Comparison of ENCODE assay signal across 18 cellular contexts in genomic region chr1:61370177-61370907, GRCh38.
"Had no signal": no experiment of that assay in that cellular context is flagged by ENCODE, and none has a peak within 500 bp of the region (broad histone marks: within the 10 kb centered on the region; RNA-seq: fewer than 3 reads in every experiment).

No MANE protein-coding gene starts in this region.

- H3K27ac Mint-ChIP-seq: activated naive CD4-positive, alpha-beta T cell treated with anti-CD3 and anti-CD28 coated beads, Interleukin-2, amount 50 U/mL, for 24 hours; effector memory CD8-positive, alpha-beta T cell; memory B cell; T-cell; T-helper 2 cell treated with Interferon-gamma antibody and Interleukin-4, amounts not matched to agents 5 μg/mL and 100 μg/mL, for 36 hours had no signal

- H3K9me3 ChIP-seq: gastrocnemius medialis, thyroid gland had no signal

- H3K36me3 Mint-ChIP-seq: memory B cell, naive B cell had no signal

- H3K27ac ChIP-seq: brain microvascular endothelial cell, gastrocnemius medialis, thyroid gland had no signal

- H3K9me3 Mint-ChIP-seq: activated naive CD4-positive, alpha-beta T cell treated with anti-CD3 and anti-CD28 coated beads, Interleukin-2, amount 50 U/mL, for 24 hours; effector memory CD8-positive, alpha-beta T cell; memory B cell; naive B cell; T-cell; T-helper 2 cell treated with Interferon-gamma antibody and Interleukin-4, amounts not matched to agents 5 μg/mL and 100 μg/mL, for 36 hours had no signal

- H3K4me1 ChIP-seq: thyroid gland had no signal

- H3K4me1 Mint-ChIP-seq: activated naive CD4-positive, alpha-beta T cell treated with anti-CD3 and anti-CD28 coated beads, Interleukin-2, amount 50 U/mL, for 24 hours; memory B cell; naive B cell; T-cell had no signal

- H3K4me3 Mint-ChIP-seq: activated naive CD4-positive, alpha-beta T cell treated with anti-CD3 and anti-CD28 coated beads, Interleukin-2, amount 50 U/mL, for 24 hours; effector memory CD8-positive, alpha-beta T cell; memory B cell; naive B cell; T-cell; T-helper 2 cell treated with Interferon-gamma antibody and Interleukin-4, amounts not matched to agents 5 μg/mL and 100 μg/mL, for 36 hours had no signal

- H3K27me3 Mint-ChIP-seq: activated naive CD4-positive, alpha-beta T cell treated with anti-CD3 and anti-CD28 coated beads, Interleukin-2, amount 50 U/mL, for 24 hours; effector memory CD8-positive, alpha-beta T cell; T-cell had no signal

- H3K4me3 ChIP-seq: gastrocnemius medialis, thyroid gland had no signal

- DNase-seq: activated CD4-positive, alpha-beta T cell treated with anti-CD3 and anti-CD28 coated beads for 1 hour; activated CD4-positive, alpha-beta T cell treated with anti-CD3 and anti-CD28 coated beads, Interleukin-2, amount 50 U/mL, for 1 hour; activated gamma-delta T cell treated with Interleukin-2 at 50 U/mL for 16 hours; activated T-cell treated with anti-CD3 and anti-CD28 coated beads, Interleukin-2, amount 50 U/mL, for 1 hour; aorta; brain microvascular endothelial cell; central memory CD4-positive, alpha-beta T cell; effector memory CD8-positive, alpha-beta T cell; gastrocnemius medialis; hippocampal formation; naive B cell; stimulated activated CD4-positive, alpha-beta T cell treated with anti-CD3 and anti-CD28 coated beads, Interleukin-4, amount 100 ng/mL, for 4 hours; stimulated activated naive CD8-positive, alpha-beta T cell treated with anti-CD3 and anti-CD28 coated beads, Interleukin-15, Interleukin-2, amounts not matched to agents 100 U/mL and 50 U/mL, for 24 hours; T-cell; thyroid gland had no signal

- H3K27me3 ChIP-seq: brain microvascular endothelial cell, gastrocnemius medialis, thyroid gland had no signal

- H3K36me3 ChIP-seq: brain microvascular endothelial cell, gastrocnemius medialis, thyroid gland had no signal
